ENCODE assay signal across 1 cellular context in the genomic region with DNA sequence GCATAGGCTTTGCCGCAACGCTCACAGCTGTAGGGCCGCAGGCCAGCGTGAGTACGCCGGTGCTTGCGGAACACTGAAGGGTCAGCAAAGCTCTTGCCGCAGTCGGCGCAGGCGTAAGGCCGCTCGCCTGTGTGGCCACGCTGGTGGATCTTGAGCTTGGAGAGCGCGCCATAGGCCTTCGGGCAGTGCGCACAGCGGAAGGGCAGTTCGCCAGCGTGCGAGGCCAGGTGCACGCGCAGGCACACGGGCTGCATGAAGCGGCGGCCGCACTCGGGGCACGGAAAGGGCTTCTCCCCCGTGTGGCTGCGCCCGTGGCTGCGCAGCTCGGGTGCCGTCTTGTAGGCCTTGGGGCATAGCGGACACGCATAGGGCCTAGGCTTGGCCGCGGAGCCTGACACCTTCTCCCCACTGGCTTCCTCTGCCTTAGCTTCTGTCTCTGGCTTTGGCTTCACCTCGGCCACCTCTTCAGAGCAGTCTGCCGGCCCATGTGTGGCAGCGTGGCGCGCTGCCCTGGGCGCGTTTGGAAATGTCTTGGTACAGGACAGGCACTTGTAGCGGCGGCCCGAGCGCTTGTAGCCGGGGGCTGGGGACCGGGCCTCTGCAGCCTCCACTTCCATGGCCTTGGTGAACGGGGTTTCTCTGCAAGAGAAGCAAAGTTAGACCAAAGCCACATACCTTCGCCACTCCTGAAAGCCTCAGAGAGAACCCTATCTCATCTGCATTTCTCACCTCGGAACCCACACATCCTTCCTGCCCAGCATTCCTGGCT.
TF ChIP-seq lines count a peak whose summit lies in the region.

No MANE protein-coding gene starts in this region.

TF ChIP-seq in WTC11, 78 proteins besides CTCF, POLR2A, EP300 and RAD21 (continued from another document):
- TF ChIP-seq, protein P1, sequence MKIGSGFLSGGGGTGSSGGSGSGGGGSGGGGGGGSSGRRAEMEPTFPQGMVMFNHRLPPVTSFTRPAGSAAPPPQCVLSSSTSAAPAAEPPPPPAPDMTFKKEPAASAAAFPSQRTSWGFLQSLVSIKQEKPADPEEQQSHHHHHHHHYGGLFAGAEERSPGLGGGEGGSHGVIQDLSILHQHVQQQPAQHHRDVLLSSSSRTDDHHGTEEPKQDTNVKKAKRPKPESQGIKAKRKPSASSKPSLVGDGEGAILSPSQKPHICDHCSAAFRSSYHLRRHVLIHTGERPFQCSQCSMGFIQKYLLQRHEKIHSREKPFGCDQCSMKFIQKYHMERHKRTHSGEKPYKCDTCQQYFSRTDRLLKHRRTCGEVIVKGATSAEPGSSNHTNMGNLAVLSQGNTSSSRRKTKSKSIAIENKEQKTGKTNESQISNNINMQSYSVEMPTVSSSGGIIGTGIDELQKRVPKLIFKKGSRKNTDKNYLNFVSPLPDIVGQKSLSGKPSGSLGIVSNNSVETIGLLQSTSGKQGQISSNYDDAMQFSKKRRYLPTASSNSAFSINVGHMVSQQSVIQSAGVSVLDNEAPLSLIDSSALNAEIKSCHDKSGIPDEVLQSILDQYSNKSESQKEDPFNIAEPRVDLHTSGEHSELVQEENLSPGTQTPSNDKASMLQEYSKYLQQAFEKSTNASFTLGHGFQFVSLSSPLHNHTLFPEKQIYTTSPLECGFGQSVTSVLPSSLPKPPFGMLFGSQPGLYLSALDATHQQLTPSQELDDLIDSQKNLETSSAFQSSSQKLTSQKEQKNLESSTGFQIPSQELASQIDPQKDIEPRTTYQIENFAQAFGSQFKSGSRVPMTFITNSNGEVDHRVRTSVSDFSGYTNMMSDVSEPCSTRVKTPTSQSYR (CRISPR knock-in tag; IDR thresholded peaks at IDR 0.05): no peak
